In the genomic region with DNA sequence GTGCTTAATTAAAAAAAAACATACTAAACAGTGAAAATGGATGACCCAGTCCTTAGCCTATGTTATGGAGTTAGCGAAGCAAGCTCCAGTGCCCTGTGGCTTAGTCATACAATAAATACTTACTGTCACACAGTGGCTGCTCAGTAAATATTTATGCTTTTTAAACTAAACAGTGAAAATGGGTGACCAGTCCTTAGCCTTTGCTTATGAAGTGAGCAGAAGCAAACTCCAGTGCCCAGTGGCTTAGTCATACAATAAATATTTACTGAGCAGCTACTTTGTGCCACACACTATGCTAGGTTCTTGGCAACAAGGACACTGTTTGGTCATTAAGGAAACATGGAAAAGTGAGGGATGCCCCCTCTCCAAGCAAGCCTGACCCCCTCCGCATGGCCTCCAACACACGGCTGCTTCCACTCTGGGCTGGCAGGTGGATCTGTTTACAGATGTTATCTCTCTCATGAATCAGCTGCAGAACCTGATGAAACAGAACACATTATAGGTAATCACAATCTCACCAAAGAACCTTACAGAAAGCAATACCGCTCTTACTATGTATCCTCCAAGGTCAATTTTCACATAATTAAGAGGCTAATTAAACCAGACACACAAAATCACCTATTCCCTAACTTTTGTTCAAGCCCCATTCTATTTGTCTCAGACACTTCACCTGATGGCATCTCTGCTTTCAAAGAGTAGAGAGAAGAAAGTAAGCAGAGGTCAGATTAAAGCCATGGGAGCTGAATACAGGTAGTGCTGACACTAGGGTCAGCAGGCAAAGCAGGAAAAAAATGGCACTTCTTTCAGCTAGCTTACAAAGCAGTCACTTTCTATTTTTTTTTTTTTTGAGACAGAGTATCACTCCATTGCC, we compare ENCODE assay signal across 10 cellular contexts. TPM values are rescaled to one million over a fixed set of nuclear protein-coding genes. Genes with fewer than 3 reads are reported as not detected.
DNase-seq lines count a peak whose midpoint lies in the region; ATAC-seq and TF ChIP-seq lines count a peak whose summit lies in the region.
"Had no signal": no experiment of that assay in that cellular context is flagged by ENCODE, and none has a peak within 500 bp of the region (broad histone marks: within the 10 kb centered on the region; RNA-seq: fewer than 3 reads in every experiment).

No MANE protein-coding gene starts in this region.

- H3K27ac ChIP-seq in C4-2B (peak overlapping the region; percentile 88), left lung (no peak overlapping the region), RWPE1 (no peak overlapping the region), right atrium auricular region (no peak overlapping the region)

- H3K4me1 ChIP-seq in left lung, result no peaks in the 10 kb centered on the region
- H3K4me1 ChIP-seq in right atrium auricular region, result no peaks in the 10 kb centered on the region

- TF ChIP-seq CTCF in C4-2B (conservative IDR thresholded peaks at IDR 0.05) (no peak), left lung (IDR thresholded peaks at IDR 0.05) (no peak), RWPE1 (conservative IDR thresholded peaks at IDR 0.05; ENCODE audit: low read depth) (no peak), right atrium auricular region (IDR thresholded peaks at IDR 0.05) (no peak)

- intact Hi-C loops in left lung (cut with DNase I), result no loop called here

- CTCF ChIA-PET in RWPE1 (lab: Yijun Ruan, JAX), result no interaction called here

- H3K36me3 ChIP-seq in MG63 (peaks cover 57% of the 10 kb centered on the region), left lung (peaks cover 0 to 95% of the 10 kb centered on the region in 2 donors), right atrium auricular region (peaks cover 78% of the 10 kb centered on the region)

- POLR2A ChIA-PET in RWPE1 (lab: Yijun Ruan, JAX; ENCODE audit: low non-redundant PET), result no interaction called here

- H3K4me3 ChIP-seq in MG63, result no peak overlapping the region
- H3K4me3 ChIP-seq in left lung, result no peak overlapping the region
- H3K4me3 ChIP-seq in right atrium auricular region, result no peak overlapping the region

- ATAC-seq in left lung (peak; percentile 84), HG03280 (IDR thresholded peaks at IDR 0.05; ENCODE audit: unreplicated experiment) (no peak), GM19328 (IDR thresholded peaks at IDR 0.05; ENCODE audit: unreplicated experiment) (no peak)

- H3K9me3 ChIP-seq in MG63 (no peaks in the 10 kb centered on the region), left lung (no peaks in the 10 kb centered on the region), right atrium auricular region (no peaks in the 10 kb centered on the region)

- DNase-seq in MG63 (peak; percentile 61), astrocyte of the hippocampus (ENCODE audit: low read depth, low spot score) (peak; percentile 67), left lung (no peak), RWPE1 (ENCODE audit: low spot score) (no peak), right atrium auricular region (ENCODE audit: low spot score) (no peak)
- DNase-seq: hippocampal formation, Right ventricle myocardium superior had no signal

- H3K27me3 ChIP-seq in MG63 (no peaks in the 10 kb centered on the region; the same call in 1 of the 2 replicates), left lung (no peaks in the 10 kb centered on the region), right atrium auricular region (no peaks in the 10 kb centered on the region)

RNA-seq across cellular contexts. Expression of gene CDK5RAP1, which starts 27.3 kb away (rescaled TPM):
- total RNA-seq in MG63 (2014; rRNA removed; shearing (Covaris generic); ENCODE audit: low replicate concordance), result 25.2 and 52.2 TPM in 2 replicates
- total RNA-seq in left lung (10 to 100 TPM; 20.9 to 21.0 TPM), right atrium auricular region (10 to 100 TPM; 13.9 to 22.8 TPM)

Comparison
In these comparisons a context has a peak if more than half of its experiments do, and no peak if none do; other contexts are left out.
1. DNase-seq: peak in MG63 (single experiment) and astrocyte of the hippocampus (single experiment); none in left lung (0 of 2), RWPE1 (single experiment) and right atrium auricular region (single experiment).